In the genomic region with DNA sequence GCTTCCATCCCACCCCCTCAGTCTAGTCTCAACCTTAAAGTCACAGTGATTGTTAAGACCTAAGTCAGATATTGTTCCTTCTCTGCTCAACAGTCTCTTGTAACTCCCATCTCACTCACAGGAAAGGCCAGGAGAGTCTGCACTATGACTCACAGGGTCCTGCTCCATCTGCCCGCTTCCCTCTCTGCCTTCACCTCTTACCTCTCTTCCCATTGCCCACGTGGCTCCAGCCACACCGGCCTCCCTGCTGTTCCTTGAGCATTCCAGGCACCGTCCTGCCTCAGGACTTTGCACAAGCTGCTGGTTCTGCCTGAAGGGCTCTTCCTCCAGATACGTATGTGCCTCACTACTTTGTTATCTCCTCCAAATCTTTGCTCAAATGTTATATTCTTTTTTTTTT, we compare ENCODE assay signal across 9 cellular contexts. TPM values are rescaled to one million over a fixed set of nuclear protein-coding genes. Genes with fewer than 3 reads are reported as not detected.
A peak's percentile ranks its signal among the peaks of the same experiment; 100 is the strongest.
DNase-seq lines count a peak whose midpoint lies in the region; ATAC-seq, FAIRE-seq and TF ChIP-seq lines count a peak whose summit lies in the region.
"Not testable (repeated sequence)": the region's sequence is repeated elsewhere in the genome, so short reads cannot be mapped to it uniquely, and the experiment has no call there.
"Had no signal": no experiment of that assay in that cellular context is flagged by ENCODE, and none has a peak within 500 bp of the region (broad histone marks: within the 10 kb centered on the region; RNA-seq: fewer than 3 reads in every experiment).

No MANE protein-coding gene starts in this region.

- not testable (repeated sequence) for H3K9me2 ChIP-seq in HCT116 (ENCODE audit: insufficient read depth)

- not testable (repeated sequence) for H3K4me3 ChIP-seq in HCT116 (replicated peaks in 1 of 2; ENCODE audit: low read depth in 1 of 2, low read length in 2 of 2); RWPE2 (ENCODE audit: severe bottlenecking); astrocyte (ENCODE audit: insufficient read depth, low read depth, low read length); neural progenitor cell

- not testable (repeated sequence) for H4K20me1 ChIP-seq in HCT116 (ENCODE audit: insufficient read depth); astrocyte (ENCODE audit: insufficient read depth, low read length); neural progenitor cell (ENCODE audit: low read depth)

- peak; percentile 91 for FAIRE-seq in HTR-8/SVneo (lab: Jason Lieb, UNC)
- FAIRE-seq in astrocyte (lab: Jason Lieb, UNC), result not testable (repeated sequence)

- H3K4me1 ChIP-seq in HCT116 (ENCODE audit: control insufficient read depth in 1 of 2, insufficient read depth in 2 of 2, low read length in 2 of 2); RWPE2 (ENCODE audit: insufficient read depth, poor library complexity, severe bottlenecking); astrocyte (ENCODE audit: insufficient read depth, low read length); neural progenitor cell: not testable (repeated sequence)

- POLR2A ChIA-PET in HCT116 (lab: Charles Lee), result not testable (repeated sequence)

- H3K4me1 Mint-ChIP-seq in astrocyte (ENCODE audit: low read depth, unreplicated experiment); endothelial cell (ENCODE audit: unreplicated experiment); neural progenitor cell: not testable (repeated sequence)

- H2AFZ ChIP-seq in HCT116 (ENCODE audit: low read depth, low read length, poor library complexity, severe bottlenecking); astrocyte (ENCODE audit: low read depth, low read length); neural progenitor cell (replicated peaks): not testable (repeated sequence)

- not testable (repeated sequence) for BruUV-seq in HCT116 (replicated peaks; lab: Mats Ljungman, UMichigan)

- CTCF ChIA-PET in HCT116 (lab: Charles Lee), result not testable (repeated sequence)

- not testable (repeated sequence) for H3K79me2 ChIP-seq in HCT116 (ENCODE audit: insufficient read depth, low read length); astrocyte (ENCODE audit: insufficient read depth, low read length); neural progenitor cell (ENCODE audit: low read depth)

- intact Hi-C loops in HCT116 (cut with micrococcal nuclease), result not testable (repeated sequence)

- H3K27me3 Mint-ChIP-seq in astrocyte (ENCODE audit: low read depth, unreplicated experiment); endothelial cell (ENCODE audit: unreplicated experiment); neural progenitor cell (ENCODE audit: insufficient read depth, low read depth): not testable (repeated sequence)

- ATAC-seq in HCT116 (peak; percentile 62; the same call in 1 of the 2 replicates), RWPE2 (ENCODE audit: low read depth) (peak; percentile 79)

- H3K36me3 Mint-ChIP-seq in astrocyte (ENCODE audit: low read depth, unreplicated experiment); endothelial cell (ENCODE audit: low read depth, unreplicated experiment); neural progenitor cell: not testable (repeated sequence)

- not testable (repeated sequence) for TF ChIP-seq CTCF in HCT116 (IDR thresholded peaks at IDR 0.05 in 2 of 3, conservative IDR thresholded peaks at IDR 0.05 in 1 of 3; ENCODE audit: borderline replicate concordance in 1 of 3, insufficient read depth in 1 of 3, low read depth in 2 of 3, low read length in 2 of 3); RWPE2 (IDR thresholded peaks at IDR 0.05; ENCODE audit: poor library complexity, severe bottlenecking); astrocyte (IDR thresholded peaks at IDR 0.05; ENCODE audit: insufficient read depth, low read depth, low read length); endothelial cell (IDR thresholded peaks at IDR 0.05; ENCODE audit: unreplicated experiment); neural progenitor cell (IDR thresholded peaks at IDR 0.05)

- H3K9ac ChIP-seq in HCT116 (ENCODE audit: low read length); astrocyte (ENCODE audit: low read length); neural progenitor cell: not testable (repeated sequence)

- H3K4me2 ChIP-seq in HCT116 (ENCODE audit: low read length); astrocyte (ENCODE audit: low read length); neural progenitor cell: not testable (repeated sequence)

- not testable (repeated sequence) for H3K4me3 Mint-ChIP-seq in astrocyte (ENCODE audit: unreplicated experiment); endothelial cell (ENCODE audit: unreplicated experiment); neural progenitor cell

- H3K27me3 ChIP-seq in HCT116 (ENCODE audit: insufficient read depth, low read length); RWPE2 (ENCODE audit: insufficient read depth, poor library complexity, severe bottlenecking); astrocyte (ENCODE audit: insufficient read depth, low read length); neural progenitor cell: not testable (repeated sequence)

- H3K36me3 ChIP-seq in HCT116 (ENCODE audit: control insufficient read depth in 1 of 2, insufficient read depth in 2 of 2, low read length in 2 of 2); RWPE2 (ENCODE audit: low read depth); astrocyte (ENCODE audit: insufficient read depth, low read length); neural progenitor cell: not testable (repeated sequence)

- TF ChIP-seq POLR2A in HCT116 (IDR thresholded peaks at IDR 0.05; ENCODE audit: borderline replicate concordance, extremely low read depth, insufficient read depth, insufficient read length), result not testable (repeated sequence)

- TF ChIP-seq RAD21 in HCT116 (IDR thresholded peaks at IDR 0.05; ENCODE audit: low read depth), result not testable (repeated sequence)

- peak; percentile 67 for DNase-seq in Daoy (ENCODE audit: low read depth)
- not testable (repeated sequence) for DNase-seq in HCT116 (ENCODE audit: low read depth, low spot score); HTR-8/SVneo (ENCODE audit: insufficient read length, low spot score); RWPE2 (ENCODE audit: low spot score); astrocyte (ENCODE audit: low read depth); endothelial cell (ENCODE audit: low spot score); neural progenitor cell (ENCODE audit: low spot score)

- H3K27ac Mint-ChIP-seq in astrocyte (ENCODE audit: unreplicated experiment) (peak overlapping the region; percentile 8), endothelial cell (ENCODE audit: unreplicated experiment) (peak overlapping the region; percentile 22), neural progenitor cell (peak overlapping the region; percentile 57)

- not testable (repeated sequence) for H3K9me3 ChIP-seq in HCT116 (ENCODE audit: control insufficient read depth in 1 of 2, insufficient read depth in 1 of 2, low read depth in 1 of 2, low read length in 2 of 2); RWPE2 (ENCODE audit: severe bottlenecking); astrocyte (ENCODE audit: insufficient read depth, low read depth, low read length); neural progenitor cell (ENCODE audit: low read depth)

- not testable (repeated sequence) for H3K27ac ChIP-seq in HCT116 (ENCODE audit: low read depth, low read length); RWPE2 (ENCODE audit: poor library complexity, severe bottlenecking); astrocyte (ENCODE audit: low read depth, low read length); neural progenitor cell

- RAD21 ChIA-PET in HCT116 (lab: Charles Lee; ENCODE audit: low non-redundant PET in 1 of 2, low total read pairs in 2 of 2, uncharacterized antibody in 2 of 2, unreplicated experiment in 2 of 2), result interaction anchor here in 1 of 2 experiments (0.7 kb wide), 1 partner anchor 10 kb away, joined by 3 read pairs; no protein-coding TSS in a partner anchor

- H3F3A ChIP-seq in neural progenitor cell (ENCODE audit: low read depth), result not testable (repeated sequence)

- H3K9me3 Mint-ChIP-seq in astrocyte (ENCODE audit: unreplicated experiment) (peaks cover 13% of the 10 kb centered on the region), endothelial cell (ENCODE audit: unreplicated experiment) (peaks cover 21% of the 10 kb centered on the region)
- not testable (repeated sequence) for H3K9me3 Mint-ChIP-seq in neural progenitor cell

RNA-seq across cellular contexts. Expression of gene GPR32, which starts 3.0 kb away (rescaled TPM):
- total RNA-seq in Daoy (2014; rRNA removed; shearing (Covaris generic)), result not detected in 2 replicates
- total RNA-seq in HCT116 (2021; ENCODE audit: unreplicated experiment), result not detected
- polyA plus RNA-seq in HCT116 (2012), result 0.09 TPM in 1 of 2 replicates, not detected in the other
- total RNA-seq in astrocyte, result not detected in 2 replicates
- not detected for total RNA-seq in endothelial cell (ENCODE audit: unreplicated experiment)
- not detected in 2 replicates for total RNA-seq in neural progenitor cell (ENCODE audit: low replicate concordance)
- total RNA-seq: CD4-positive, alpha-beta memory T cell had no signal
- polyA plus RNA-seq: AG04450; CD4-positive, alpha-beta memory T cell had no signal

RNA-seq across cellular contexts. Expression of gene ACP4, which starts 23.0 kb away (rescaled TPM):
- not detected in 2 replicates for total RNA-seq in Daoy (2014; rRNA removed; shearing (Covaris generic))
- total RNA-seq in HCT116 (2021; ENCODE audit: unreplicated experiment), result not detected
- polyA plus RNA-seq in HCT116 (2012), result not detected in 2 replicates
- not detected in 2 replicates for total RNA-seq in astrocyte
- total RNA-seq in endothelial cell (ENCODE audit: unreplicated experiment), result not detected
- total RNA-seq in neural progenitor cell (ENCODE audit: low replicate concordance), result not detected in 2 replicates
- total RNA-seq: CD4-positive, alpha-beta memory T cell had no signal
- polyA plus RNA-seq: AG04450; CD4-positive, alpha-beta memory T cell had no signal

RNA-seq across cellular contexts. Expression of gene CLEC11A, which starts 44.1 kb away (rescaled TPM):
- total RNA-seq in Daoy (2014; rRNA removed; shearing (Covaris generic)), result 47.6 and 56.9 TPM in 2 replicates
- total RNA-seq in HCT116 (2021; ENCODE audit: unreplicated experiment) (7.1 TPM), astrocyte (not detected in 2 replicates), endothelial cell (ENCODE audit: unreplicated experiment) (37.3 TPM), neural progenitor cell (ENCODE audit: low replicate concordance) (0.09 and 3.4 TPM in 2 replicates)
- 8.3 and 10.0 TPM in 2 replicates for polyA plus RNA-seq in HCT116 (2012)

RNA-seq across cellular contexts. Expression of gene SHANK1, which starts 47.7 kb away (rescaled TPM):
- 0.17 and 2.4 TPM in 2 replicates for total RNA-seq in Daoy (2014; rRNA removed; shearing (Covaris generic))
- total RNA-seq in HCT116 (2021; ENCODE audit: unreplicated experiment) (3.0 TPM), astrocyte (not detected in 2 replicates), endothelial cell (ENCODE audit: unreplicated experiment) (6.5 TPM), neural progenitor cell (ENCODE audit: low replicate concordance) (1.4 and 2.3 TPM in 2 replicates)
- polyA plus RNA-seq in HCT116 (2012), result 0.70 and 2.0 TPM in 2 replicates
- total RNA-seq: CD4-positive, alpha-beta memory T cell had no signal
- polyA plus RNA-seq: CD4-positive, alpha-beta memory T cell had no signal

RNA-seq across cellular contexts. Expression of gene KLK1, which starts 56.3 kb away (rescaled TPM):
- not detected in 2 replicates for total RNA-seq in Daoy (2014; rRNA removed; shearing (Covaris generic))
- 3.3 TPM for total RNA-seq in HCT116 (2021; ENCODE audit: unreplicated experiment)
- 4.4 and 4.9 TPM in 2 replicates for polyA plus RNA-seq in HCT116 (2012)
- total RNA-seq in astrocyte, result not detected in 2 replicates
- total RNA-seq in endothelial cell (ENCODE audit: unreplicated experiment), result 2.7 TPM
- not detected in 2 replicates for total RNA-seq in neural progenitor cell (ENCODE audit: low replicate concordance)
- total RNA-seq: CD4-positive, alpha-beta memory T cell had no signal
- polyA plus RNA-seq: AG04450; CD4-positive, alpha-beta memory T cell had no signal
